ENCODE assay signal across 29 cellular contexts in the genomic region with DNA sequence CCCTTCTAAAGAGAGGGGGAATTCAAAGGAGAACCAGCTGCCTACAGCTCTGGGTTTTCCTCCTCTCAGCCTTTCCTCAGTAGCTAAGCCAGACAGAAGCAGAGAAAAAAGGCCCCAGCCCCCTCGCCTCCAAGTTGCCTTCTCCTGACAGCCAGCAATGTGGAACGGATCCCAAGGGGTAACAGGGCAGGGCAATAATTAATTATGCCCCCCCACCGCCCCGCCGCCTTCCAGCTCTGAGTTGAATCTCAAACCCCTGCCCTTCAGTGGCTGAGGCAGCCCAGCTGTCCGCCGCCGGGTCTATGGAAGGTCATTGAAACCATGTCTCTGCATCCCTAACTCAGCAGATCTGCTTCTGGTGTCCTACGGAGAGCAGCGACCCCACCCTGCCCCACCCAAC.
A peak's percentile ranks its signal among the peaks of the same experiment; 100 is the strongest.
DNase-seq lines count a peak whose midpoint lies in the region; ATAC-seq and TF ChIP-seq lines count a peak whose summit lies in the region.
"Had no signal": no experiment of that assay in that cellular context is flagged by ENCODE, and none has a peak within 500 bp of the region (broad histone marks: within the 10 kb centered on the region; RNA-seq: fewer than 3 reads in every experiment).

No MANE protein-coding gene starts in this region.

- peaks cover 50% of the 10 kb centered on the region for H3K4me1 Mint-ChIP-seq in glutamatergic neuron (ENCODE audit: low read depth, unreplicated experiment)
- H3K4me1 Mint-ChIP-seq in nephron progenitor cell, result peaks cover 87% of the 10 kb centered on the region

- H3K36me3 ChIP-seq in heart left ventricle, result no peaks in the 10 kb centered on the region
- H3K36me3 ChIP-seq in upper lobe of left lung, result no peaks in the 10 kb centered on the region
- H3K36me3 ChIP-seq: SJCRH30 had no signal

- H3K4me3 ChIP-seq in heart left ventricle, result no peak overlapping the region
- H3K4me3 ChIP-seq in upper lobe of left lung, result no peak overlapping the region
- H3K4me3 ChIP-seq: GM23338, hepatocyte, SJCRH30 had no signal

- no peaks in the 10 kb centered on the region for H3K27me3 ChIP-seq in heart left ventricle
- no peaks in the 10 kb centered on the region for H3K27me3 ChIP-seq in upper lobe of left lung
- H3K27me3 ChIP-seq: hepatocyte, SJCRH30 had no signal

- DNase-seq in heart left ventricle (no peak), Right ventricle myocardium superior (no peak), glutamatergic neuron (peak; percentile 29), nephron progenitor cell (no peak), upper lobe of left lung (peak in 1 of 2 donors; percentile 72), cerebellar nuclear complex (lab: John Stamatoyannopoulos, UW) (no peak), epidermal melanocyte (ENCODE audit: insufficient read length, low spot score) (no peak)
- no peak for DNase-seq in activated naive CD4-positive, alpha-beta T cell treated with anti-CD3 and anti-CD28 coated beads, Interleukin-2, amount 50 U/mL, for 72 hours (ENCODE audit: low spot score in 2 of 2)
- DNase-seq: activated CD4-positive, alpha-beta T cell treated with anti-CD3 and anti-CD28 coated beads for 36 hours; activated CD8-positive, alpha-beta memory T cell treated with anti-CD3 and anti-CD28 coated beads for 24 hours; activated T-cell treated with anti-CD3 and anti-CD28 coated beads for 4 hours; AML-193; CD4-positive, alpha-beta memory T cell; DMS 273 treated with DMSO at 0.1 percent for 48 hours; foreskin melanocyte; NCI-H146; NCI-H345; NCI-H748 treated with DMSO at 0.1 percent for 48 hours; SJCRH30; stimulated activated CD4-positive, alpha-beta T cell treated with anti-CD3 and anti-CD28 coated beads, Interleukin-15, amount 100 ng/mL, for 24 hours; stimulated activated CD4-positive, alpha-beta T cell treated with anti-CD3 and anti-CD28 coated beads, Interleukin-4, amount 100 ng/mL, for 4 hours; SW 1271 had no signal

- H3K27me3 Mint-ChIP-seq in glutamatergic neuron (ENCODE audit: unreplicated experiment), result peaks cover 2% of the 10 kb centered on the region
- peaks cover 48% of the 10 kb centered on the region for H3K27me3 Mint-ChIP-seq in nephron progenitor cell (ENCODE audit: low read depth, poor library complexity)

- H3K9me3 Mint-ChIP-seq in glutamatergic neuron (ENCODE audit: unreplicated experiment) (peaks cover 9% of the 10 kb centered on the region), nephron progenitor cell (no peaks in the 10 kb centered on the region)
- no peaks in the 10 kb centered on the region for H3K9me3 Mint-ChIP-seq in activated naive CD4-positive, alpha-beta T cell treated with anti-CD3 and anti-CD28 coated beads, Interleukin-2, amount 50 U/mL, for 72 hours
- H3K9me3 Mint-ChIP-seq: activated naive CD4-positive, alpha-beta T cell treated with anti-CD3 and anti-CD28 coated beads, Interleukin-2, amount 50 U/mL, for 24 hours; IgD-negative memory B cell; memory B cell had no signal

- H3K27ac ChIP-seq in heart left ventricle (peak overlapping the region in 9 of 12 donors; percentile 24 to 85 (median 65)), upper lobe of left lung (peak overlapping the region in 3 of 4 donors; percentile 30 to 42 (median 40))
- H3K27ac ChIP-seq: hepatocyte, SJCRH30, VCaP had no signal

- no peaks in the 10 kb centered on the region for H3K9me3 ChIP-seq in heart left ventricle
- no peaks in the 10 kb centered on the region for H3K9me3 ChIP-seq in upper lobe of left lung
- H3K9me3 ChIP-seq: SJCRH30 had no signal

- H3K36me3 Mint-ChIP-seq in glutamatergic neuron (ENCODE audit: unreplicated experiment) (peaks cover 12% of the 10 kb centered on the region), nephron progenitor cell (ENCODE audit: low read depth) (no peaks in the 10 kb centered on the region)
- H3K36me3 Mint-ChIP-seq in activated naive CD4-positive, alpha-beta T cell treated with anti-CD3 and anti-CD28 coated beads, Interleukin-2, amount 50 U/mL, for 72 hours, result no peaks in the 10 kb centered on the region
- H3K36me3 Mint-ChIP-seq: activated naive CD4-positive, alpha-beta T cell treated with anti-CD3 and anti-CD28 coated beads, Interleukin-2, amount 50 U/mL, for 24 hours; CD4-positive, alpha-beta memory T cell; IgD-negative memory B cell; memory B cell had no signal

- TF ChIP-seq POLR2A in heart left ventricle (IDR thresholded peaks at IDR 0.05) (no peak), upper lobe of left lung (IDR thresholded peaks at IDR 0.05) (no peak)

- 61 to 73% (median 71%) methylated on average over 6 to 10 of the region's 10 CpGs for WGBS in heart left ventricle, 4 donors
- WGBS in upper lobe of left lung, 2 donors, result 61 to 67% methylated on average over 8 to 10 of the region's 10 CpGs

- H3K4me3 Mint-ChIP-seq in glutamatergic neuron (ENCODE audit: unreplicated experiment), result peak overlapping the region; percentile 46
- H3K4me3 Mint-ChIP-seq in nephron progenitor cell, result no peak overlapping the region
- H3K4me3 Mint-ChIP-seq: activated CD4-positive, alpha-beta T cell treated with anti-CD3 and anti-CD28 coated beads for 36 hours; activated naive CD4-positive, alpha-beta T cell treated with anti-CD3 and anti-CD28 coated beads, Interleukin-2, amount 50 U/mL, for 24 hours; CD4-positive, alpha-beta memory T cell; GM23338; IgD-negative memory B cell; memory B cell had no signal

- intact Hi-C loops in heart left ventricle (cut with DNase I), result no loop called here
- intact Hi-C loops in Right ventricle myocardium superior (cut with DNase I), result no loop called here

- TF ChIP-seq CTCF in heart left ventricle (IDR thresholded peaks at IDR 0.05) (no peak), glutamatergic neuron (IDR thresholded peaks at IDR 0.05; ENCODE audit: partially characterized antibody, unreplicated experiment) (no peak), nephron progenitor cell (IDR thresholded peaks at IDR 0.05) (no peak), upper lobe of left lung (IDR thresholded peaks at IDR 0.05) (no peak)

- peaks cover 0 to 98% (median 67%) of the 10 kb centered on the region in 12 donors for H3K4me1 ChIP-seq in heart left ventricle
- peaks cover 19 to 27% (median 26%) of the 10 kb centered on the region in 4 donors for H3K4me1 ChIP-seq in upper lobe of left lung

- no peak for TF ChIP-seq EP300 in upper lobe of left lung (IDR thresholded peaks at IDR 0.05)

- ATAC-seq in heart left ventricle (no peak), Right ventricle myocardium superior (ENCODE audit: poor library complexity) (no peak), upper lobe of left lung (ENCODE audit: low FRiP score in 2 of 2) (no peak)
- ATAC-seq in activated naive CD4-positive, alpha-beta T cell treated with anti-CD3 and anti-CD28 coated beads, Interleukin-2, amount 50 U/mL, for 72 hours, result no peak
- ATAC-seq: activated CD4-positive, alpha-beta T cell treated with anti-CD3 and anti-CD28 coated beads for 36 hours; GM23338; sciatic nerve had no signal

- H3K27ac Mint-ChIP-seq in glutamatergic neuron (ENCODE audit: unreplicated experiment) (no peak overlapping the region), nephron progenitor cell (peak overlapping the region; percentile 66)
- no peak overlapping the region for H3K27ac Mint-ChIP-seq in activated naive CD4-positive, alpha-beta T cell treated with anti-CD3 and anti-CD28 coated beads, Interleukin-2, amount 50 U/mL, for 72 hours
- H3K27ac Mint-ChIP-seq: activated CD4-positive, alpha-beta T cell treated with anti-CD3 and anti-CD28 coated beads for 36 hours; activated naive CD4-positive, alpha-beta T cell treated with anti-CD3 and anti-CD28 coated beads, Interleukin-2, amount 50 U/mL, for 24 hours; CD4-positive, alpha-beta memory T cell; GM23338; IgD-negative memory B cell; memory B cell had no signal
